3 cellular contexts compared by ENCODE assay signal in genomic region chr22:48633996-48634836, GRCh38.
A peak's percentile ranks its signal among the peaks of the same experiment; 100 is the strongest.
TF ChIP-seq lines count a peak whose summit lies in the region.

No MANE protein-coding gene starts in this region.

TF ChIP-seq in HEK293, 187 proteins besides CTCF, POLR2A, EP300 and RAD21:
- TF ChIP-seq ZNF549 (tag by site-specific recombination; IDR thresholded peaks at IDR 0.05) (no peak), ZNF792 (tag by site-specific recombination; IDR thresholded peaks at IDR 0.05) (no peak), ZNF626 (tag by site-specific recombination; IDR thresholded peaks at IDR 0.05) (no peak), ZNF239 (tag by site-specific recombination; IDR thresholded peaks at IDR 0.05) (no peak), ZNF37A (tag by site-specific recombination; IDR thresholded peaks at IDR 0.05) (no peak), ZNF48 (tag by site-specific recombination; IDR thresholded peaks at IDR 0.05) (0 out of 2 replicates have a peak, but pooled peaks have one; percentile 7), GLI4 (tag by site-specific recombination; IDR thresholded peaks at IDR 0.05) (no peak), ZNF514 (tag by site-specific recombination; IDR thresholded peaks at IDR 0.05) (no peak), ZEB2 (tag by site-specific recombination; IDR thresholded peaks at IDR 0.05) (no peak), ZNF600 (tag by site-specific recombination; IDR thresholded peaks at IDR 0.05) (no peak), ZFP41 (tag by site-specific recombination; IDR thresholded peaks at IDR 0.05; ENCODE audit: borderline replicate concordance) (no peak), HOXD13 (CRISPR knock-in tag; IDR thresholded peaks at IDR 0.05; ENCODE audit: borderline replicate concordance) (no peak), ZNF76 (tag by site-specific recombination; IDR thresholded peaks at IDR 0.05; ENCODE audit: borderline replicate concordance, low read depth) (no peak), ZNF16 (tag by site-specific recombination; IDR thresholded peaks at IDR 0.05; ENCODE audit: low read depth) (no peak), ZBTB48 (tag by site-specific recombination; IDR thresholded peaks at IDR 0.05) (no peak), ZNF366 (tag by site-specific recombination; conservative IDR thresholded peaks at IDR 0.05) (peak; percentile 78), EGR2 (tag by site-specific recombination; IDR thresholded peaks at IDR 0.05; ENCODE audit: low read depth) (no peak), PRDM1 (tag by site-specific recombination; IDR thresholded peaks at IDR 0.05) (peak; percentile 80), SCRT1 (tag by site-specific recombination; IDR thresholded peaks at IDR 0.05; ENCODE audit: borderline replicate concordance) (no peak), ZNF24 (tag by site-specific recombination; IDR thresholded peaks at IDR 0.05) (peak; percentile 88), SALL2 (tag by site-specific recombination; IDR thresholded peaks at IDR 0.05; ENCODE audit: borderline replicate concordance) (no peak)
- TF ChIP-seq, protein P1, sequence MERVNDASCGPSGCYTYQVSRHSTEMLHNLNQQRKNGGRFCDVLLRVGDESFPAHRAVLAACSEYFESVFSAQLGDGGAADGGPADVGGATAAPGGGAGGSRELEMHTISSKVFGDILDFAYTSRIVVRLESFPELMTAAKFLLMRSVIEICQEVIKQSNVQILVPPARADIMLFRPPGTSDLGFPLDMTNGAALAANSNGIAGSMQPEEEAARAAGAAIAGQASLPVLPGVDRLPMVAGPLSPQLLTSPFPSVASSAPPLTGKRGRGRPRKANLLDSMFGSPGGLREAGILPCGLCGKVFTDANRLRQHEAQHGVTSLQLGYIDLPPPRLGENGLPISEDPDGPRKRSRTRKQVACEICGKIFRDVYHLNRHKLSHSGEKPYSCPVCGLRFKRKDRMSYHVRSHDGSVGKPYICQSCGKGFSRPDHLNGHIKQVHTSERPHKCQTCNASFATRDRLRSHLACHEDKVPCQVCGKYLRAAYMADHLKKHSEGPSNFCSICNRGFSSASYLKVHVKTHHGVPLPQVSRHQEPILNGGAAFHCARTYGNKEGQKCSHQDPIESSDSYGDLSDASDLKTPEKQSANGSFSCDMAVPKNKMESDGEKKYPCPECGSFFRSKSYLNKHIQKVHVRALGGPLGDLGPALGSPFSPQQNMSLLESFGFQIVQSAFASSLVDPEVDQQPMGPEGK (tag by site-specific recombination; IDR thresholded peaks at IDR 0.05), result no peak

TF ChIP-seq in GM12878, 131 proteins besides CTCF, POLR2A, EP300 and RAD21:
- TF ChIP-seq BCL3 (IDR thresholded peaks at IDR 0.05; ENCODE audit: borderline replicate concordance, insufficient read depth, low read depth, low read length, poor library complexity, severe bottlenecking) (peak; percentile 65), RUNX3 (IDR thresholded peaks at IDR 0.05; ENCODE audit: low read length) (no peak)
- TF ChIP-seq, protein P2, sequence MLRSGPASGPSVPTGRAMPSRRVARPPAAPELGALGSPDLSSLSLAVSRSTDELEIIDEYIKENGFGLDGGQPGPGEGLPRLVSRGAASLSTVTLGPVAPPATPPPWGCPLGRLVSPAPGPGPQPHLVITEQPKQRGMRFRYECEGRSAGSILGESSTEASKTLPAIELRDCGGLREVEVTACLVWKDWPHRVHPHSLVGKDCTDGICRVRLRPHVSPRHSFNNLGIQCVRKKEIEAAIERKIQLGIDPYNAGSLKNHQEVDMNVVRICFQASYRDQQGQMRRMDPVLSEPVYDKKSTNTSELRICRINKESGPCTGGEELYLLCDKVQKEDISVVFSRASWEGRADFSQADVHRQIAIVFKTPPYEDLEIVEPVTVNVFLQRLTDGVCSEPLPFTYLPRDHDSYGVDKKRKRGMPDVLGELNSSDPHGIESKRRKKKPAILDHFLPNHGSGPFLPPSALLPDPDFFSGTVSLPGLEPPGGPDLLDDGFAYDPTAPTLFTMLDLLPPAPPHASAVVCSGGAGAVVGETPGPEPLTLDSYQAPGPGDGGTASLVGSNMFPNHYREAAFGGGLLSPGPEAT (IDR thresholded peaks at IDR 0.05; ENCODE audit: low read depth), result no peak
- TF ChIP-seq, protein P3, sequence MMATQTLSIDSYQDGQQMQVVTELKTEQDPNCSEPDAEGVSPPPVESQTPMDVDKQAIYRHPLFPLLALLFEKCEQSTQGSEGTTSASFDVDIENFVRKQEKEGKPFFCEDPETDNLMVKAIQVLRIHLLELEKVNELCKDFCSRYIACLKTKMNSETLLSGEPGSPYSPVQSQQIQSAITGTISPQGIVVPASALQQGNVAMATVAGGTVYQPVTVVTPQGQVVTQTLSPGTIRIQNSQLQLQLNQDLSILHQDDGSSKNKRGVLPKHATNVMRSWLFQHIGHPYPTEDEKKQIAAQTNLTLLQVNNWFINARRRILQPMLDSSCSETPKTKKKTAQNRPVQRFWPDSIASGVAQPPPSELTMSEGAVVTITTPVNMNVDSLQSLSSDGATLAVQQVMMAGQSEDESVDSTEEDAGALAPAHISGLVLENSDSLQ (IDR thresholded peaks at IDR 0.05), result no peak

TF ChIP-seq in H1, 55 proteins besides CTCF, POLR2A, EP300 and RAD21:
- TF ChIP-seq BRCA1 (IDR thresholded peaks at IDR 0.05; ENCODE audit: low read depth, low read length) (no peak), SP1 (IDR thresholded peaks at IDR 0.05; ENCODE audit: low read depth, low read length) (no peak), GTF2F1 (IDR thresholded peaks at IDR 0.05; ENCODE audit: borderline replicate concordance, low read depth, low read length) (no peak), CREB1 (IDR thresholded peaks at IDR 0.05) (no peak), FOSL1 (IDR thresholded peaks at IDR 0.05; ENCODE audit: insufficient read depth, low read depth, low read length) (no peak), BACH1 (IDR thresholded peaks at IDR 0.05; ENCODE audit: low read length) (no peak), SP4 (IDR thresholded peaks at IDR 0.05; ENCODE audit: low read length) (no peak), CBX5 (IDR thresholded peaks at IDR 0.05; ENCODE audit: low read depth, low read length) (no peak), SUZ12 (IDR thresholded peaks at IDR 0.05; ENCODE audit: low read length) (no peak), KDM4A (IDR thresholded peaks at IDR 0.05; ENCODE audit: low read depth, low read length, severe bottlenecking) (no peak), NRF1 (IDR thresholded peaks at IDR 0.05; ENCODE audit: low read depth, low read length) (no peak)
